Comparison of ENCODE assay signal across 17 cellular contexts in the genomic region with DNA sequence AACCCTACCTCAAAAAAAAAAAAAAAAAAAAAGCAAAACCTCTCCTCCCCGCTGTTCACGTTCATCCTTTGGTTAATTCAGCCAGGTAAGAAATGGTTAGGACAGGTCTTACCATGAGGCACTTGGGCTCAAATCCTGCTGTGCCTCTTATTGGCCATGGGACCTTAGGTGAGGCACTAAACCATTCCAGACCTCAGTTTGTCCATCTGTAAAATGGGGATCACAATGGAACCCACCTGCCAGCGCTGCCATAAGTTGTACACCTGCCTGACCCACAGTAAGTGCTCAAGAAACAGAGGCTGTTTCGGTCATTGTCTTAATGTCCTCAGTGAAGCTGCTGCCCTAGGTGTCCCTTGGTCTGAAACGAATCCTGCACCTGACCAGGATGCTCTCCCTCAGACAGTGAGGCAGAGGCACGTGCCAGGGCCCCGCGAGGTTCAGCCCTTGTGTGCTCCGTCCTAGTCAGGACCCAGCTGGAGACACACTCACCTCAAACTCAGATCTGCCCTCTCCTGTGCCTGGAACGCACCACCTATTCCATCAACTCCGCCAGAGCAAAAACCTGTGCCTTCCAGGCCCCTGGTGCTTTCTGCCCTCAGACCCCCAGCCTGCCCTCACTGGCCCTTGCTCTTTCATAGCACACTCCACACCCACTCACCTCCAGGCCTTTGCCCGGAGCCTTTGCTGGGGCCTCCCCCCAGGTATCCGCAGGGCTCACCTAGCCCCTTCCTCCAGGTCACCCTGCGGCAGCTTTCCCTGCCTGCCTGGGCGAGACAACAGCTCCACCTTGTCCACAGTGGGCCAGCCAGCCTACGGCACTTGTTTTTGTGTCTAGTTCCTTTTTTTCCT.
DNase-seq lines count a peak whose midpoint lies in the region; ATAC-seq and TF ChIP-seq lines count a peak whose summit lies in the region.
"Had no signal": no experiment of that assay in that cellular context is flagged by ENCODE, and none has a peak within 500 bp of the region (broad histone marks: within the 10 kb centered on the region; RNA-seq: fewer than 3 reads in every experiment).

No MANE protein-coding gene starts in this region.

- TF ChIP-seq EP300 in stomach (IDR thresholded peaks at IDR 0.05): no peak

- H3K4me3 ChIP-seq in stomach: no peak overlapping the region
- H3K4me3 ChIP-seq: Peyer's patch had no signal

- no peaks in the 10 kb centered on the region for H3K9me3 ChIP-seq in stomach
- H3K9me3 ChIP-seq: BE2C, Peyer's patch had no signal

- intact Hi-C loops in stomach (cut with DNase I; ENCODE audit: low total_unique reads): no loop called here

- no peaks in the 10 kb centered on the region for H3K36me3 ChIP-seq in stomach
- H3K36me3 ChIP-seq: BE2C, Peyer's patch had no signal

- TF ChIP-seq POLR2A in stomach (IDR thresholded peaks at IDR 0.05): no peak

- no peak overlapping the region for H3K27ac ChIP-seq in stomach
- H3K27ac ChIP-seq: Peyer's patch had no signal

- peaks cover 0 to 55% (median 17%) of the 10 kb centered on the region in 3 donors for H3K27me3 ChIP-seq in stomach
- H3K27me3 ChIP-seq: BE2C, Peyer's patch had no signal

- ATAC-seq in left lobe of liver: no peak
- ATAC-seq in HG03571 (IDR thresholded peaks at IDR 0.05; ENCODE audit: unreplicated experiment): no peak

- 83 to 89% (median 87%) methylated on average over 16 of the region's 16 CpGs for WGBS in stomach, 5 donors

- peak; percentile 44 for DNase-seq in activated CD8-positive, alpha-beta memory T cell treated with anti-CD3 and anti-CD28 coated beads for 24 hours
- no peak for DNase-seq in activated CD8-positive, alpha-beta memory T cell treated with anti-CD3 and anti-CD28 coated beads, Interleukin-2, amount 50 U/mL, for 4 hours
- DNase-seq in activated CD8-positive, alpha-beta memory T cell treated with anti-CD3 and anti-CD28 coated beads, Interleukin-2, amount 50 U/mL, for 48 hours: peak; percentile 22
- DNase-seq in left lobe of liver (ENCODE audit: low spot score) (peak; percentile 14), stomach (peak; percentile 23), HT-29 (ENCODE audit: low spot score) (no peak)
- DNase-seq: BE2C; CD4-positive, CD25-positive, alpha-beta regulatory T cell; COR-L47; KBM-7; NCI-H1105; NCI-H2081 treated with DMSO at 0.1 percent for 48 hours; NCI-H510A; NCI-H748 treated with DMSO at 0.1 percent for 48 hours; NK-92 treated with Interleukin-12 subunit alpha and Interleukin-12 subunit beta, amount 100 ng/mL, for 24 hours had no signal

- peaks cover 0 to 8% (median 0%) of the 10 kb centered on the region in 4 donors for H3K4me1 ChIP-seq in stomach
- H3K4me1 ChIP-seq: BE2C, Peyer's patch had no signal

- no peak for TF ChIP-seq CTCF in stomach (IDR thresholded peaks at IDR 0.05)

Comparison
In these comparisons a context has a peak if more than half of its experiments do, and no peak if none do; other contexts are left out.
1. DNase-seq: peak in activated CD8-positive, alpha-beta memory T cell treated with anti-CD3 and anti-CD28 coated beads for 24 hours (single experiment), activated CD8-positive, alpha-beta memory T cell treated with anti-CD3 and anti-CD28 coated beads, Interleukin-2, amount 50 U/mL, for 48 hours (single experiment), left lobe of liver (single experiment) and stomach (single experiment); none in activated CD8-positive, alpha-beta memory T cell treated with anti-CD3 and anti-CD28 coated beads, Interleukin-2, amount 50 U/mL, for 4 hours (single experiment) and HT-29 (single experiment).